In the genomic region with DNA sequence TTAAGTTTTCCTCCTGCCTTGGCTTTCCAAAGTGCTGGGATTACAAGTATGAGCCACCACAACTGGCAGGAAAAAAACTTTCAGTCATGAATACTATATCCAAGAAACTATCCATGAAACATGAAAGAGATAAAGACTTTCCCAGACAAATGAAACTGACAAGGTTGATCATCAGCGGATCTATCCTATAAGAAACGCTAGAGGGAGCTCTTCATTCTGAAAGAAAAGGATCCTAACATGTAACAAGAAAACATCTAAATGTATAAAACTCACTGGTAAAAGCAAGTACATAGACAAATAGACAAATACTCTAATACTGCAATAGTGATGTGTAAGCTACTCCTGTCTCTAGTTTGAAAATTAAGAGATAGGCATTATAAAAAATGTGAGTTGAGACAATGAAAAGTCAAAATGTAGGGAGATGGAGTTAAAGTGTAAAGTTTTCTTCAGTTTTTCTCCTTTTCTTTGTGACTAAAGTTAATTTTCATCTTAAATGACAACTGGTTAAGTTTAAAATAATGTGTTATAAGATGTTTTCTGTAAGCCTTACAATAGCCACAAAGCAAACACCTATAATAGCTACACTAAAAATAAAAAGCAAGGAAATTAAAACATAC, we compare ENCODE assay signal across 8 cellular contexts.
DNase-seq lines count a peak whose midpoint lies in the region; ATAC-seq and TF ChIP-seq lines count a peak whose summit lies in the region.

No MANE protein-coding gene starts in this region.

- H3K4me2 ChIP-seq in HCT116 (ENCODE audit: low read length): no peak overlapping the region

- peak; percentile 60; the same call in 1 of the 2 replicates for ATAC-seq in HCT116

- CTCF ChIA-PET in HCT116 (lab: Charles Lee): interaction anchor here (0.8 to 1.9 kb wide), 17 partner anchors 9 to 272 kb away, joined by 3 to 30 read pairs (median 3); no protein-coding TSS in a partner anchor

- H3K9me3 ChIP-seq in HCT116 (ENCODE audit: control insufficient read depth in 1 of 2, insufficient read depth in 1 of 2, low read depth in 1 of 2, low read length in 2 of 2): no peaks in the 10 kb centered on the region

- no peaks in the 10 kb centered on the region for H3K79me2 ChIP-seq in HCT116 (ENCODE audit: insufficient read depth, low read length)

- H3K4me3 ChIP-seq in HCT116 (replicated peaks in 1 of 2; ENCODE audit: low read depth in 1 of 2, low read length in 2 of 2): no peak overlapping the region
- H3K4me3 ChIP-seq in fibroblast of mammary gland (ENCODE audit: control insufficient read depth, low read depth, low read length): no peak overlapping the region
- no peak overlapping the region for H3K4me3 ChIP-seq in skeletal muscle cell (ENCODE audit: low read depth, low read length)

- POLR2A ChIA-PET in HCT116 (lab: Charles Lee): no interaction called here

- DNase-seq in AML-193 (lab: John Stamatoyannopoulos, UW) (peak; percentile 44 to 46), HCT116 (ENCODE audit: low read depth, low spot score) (peak; percentile 29), RPMI8226 (peak; percentile 40), fibroblast of mammary gland (ENCODE audit: low read depth) (peak; percentile 64), skeletal muscle cell (ENCODE audit: low read depth) (peak; percentile 12), NCI-H774 (lab: John Stamatoyannopoulos, UW) (no peak)
- DNase-seq in activated effector memory CD4-positive, alpha-beta T cell treated with anti-CD3 and anti-CD28 coated beads, Interleukin-2, amount 50 U/mL, for 16 hours: no peak
- no peak for DNase-seq in NK-92 treated with Interleukin-12 subunit alpha and Interleukin-12 subunit beta, amount 100 ng/mL, for 24 hours (lab: John Stamatoyannopoulos, UW)

- RAD21 ChIA-PET in HCT116 (lab: Charles Lee; ENCODE audit: low non-redundant PET in 1 of 2, low total read pairs in 2 of 2, uncharacterized antibody in 2 of 2, unreplicated experiment in 2 of 2): no interaction called here

- H3K27me3 ChIP-seq in HCT116 (ENCODE audit: insufficient read depth, low read length): no peaks in the 10 kb centered on the region

- H3K9ac ChIP-seq in HCT116 (ENCODE audit: low read length): no peak overlapping the region

- peaks cover 0 to 13% of the 10 kb centered on the region in 2 experiments; a peak in 2 of 4 replicates for H3K36me3 ChIP-seq in HCT116 (ENCODE audit: control insufficient read depth in 1 of 2, insufficient read depth in 2 of 2, low read length in 2 of 2)

- intact Hi-C loops in HCT116 (cut with micrococcal nuclease): loop anchor here (1.0 to 5.0 kb wide), 3 partner anchors 69 to 244 kb away; no protein-coding TSS in a partner anchor

- peak; percentile 51 for TF ChIP-seq RAD21 in HCT116 (IDR thresholded peaks at IDR 0.05; ENCODE audit: low read depth)

- H2AFZ ChIP-seq in HCT116 (ENCODE audit: low read depth, low read length, poor library complexity, severe bottlenecking): no peak overlapping the region

- H4K20me1 ChIP-seq in HCT116 (ENCODE audit: insufficient read depth): no peaks in the 10 kb centered on the region

- H3K27ac ChIP-seq in HCT116 (ENCODE audit: low read depth, low read length): no peak overlapping the region

- no peak for TF ChIP-seq POLR2A in HCT116 (IDR thresholded peaks at IDR 0.05; ENCODE audit: borderline replicate concordance, extremely low read depth, insufficient read depth, insufficient read length)

- no peaks in the 10 kb centered on the region for H3K4me1 ChIP-seq in HCT116 (ENCODE audit: control insufficient read depth in 1 of 2, insufficient read depth in 2 of 2, low read length in 2 of 2)

- no peaks in the 10 kb centered on the region for H3K9me2 ChIP-seq in HCT116 (ENCODE audit: insufficient read depth)

- TF ChIP-seq CTCF in HCT116 (IDR thresholded peaks at IDR 0.05 in 2 of 3, conservative IDR thresholded peaks at IDR 0.05 in 1 of 3; ENCODE audit: borderline replicate concordance in 1 of 3, insufficient read depth in 1 of 3, low read depth in 2 of 3, low read length in 2 of 3) (peak; percentile 54 to 79 (median 61); a peak in 4 of 6 replicates), fibroblast of mammary gland (conservative IDR thresholded peaks at IDR 0.05; ENCODE audit: control insufficient read depth, insufficient read depth, low read depth, low read length) (peak; percentile 75)

- no TSS peak for BruUV-seq in HCT116 (replicated peaks; lab: Mats Ljungman, UMichigan)

TF ChIP-seq in HCT116, 20 proteins besides CTCF, POLR2A, EP300 and RAD21:
- TF ChIP-seq CEBPB (IDR thresholded peaks at IDR 0.05; ENCODE audit: low read depth) (no peak), ZNF274 (IDR thresholded peaks at IDR 0.05; ENCODE audit: low read depth, low read length) (no peak), SIN3A (IDR thresholded peaks at IDR 0.05; ENCODE audit: low read depth) (no peak), SRF (IDR thresholded peaks at IDR 0.05; ENCODE audit: low read depth) (no peak)

Comparison
In these comparisons a context has a peak if more than half of its experiments do, and no peak if none do; other contexts are left out.
1. DNase-seq: peak in AML-193 (2 of 2), HCT116 (single experiment), RPMI8226 (single experiment), fibroblast of mammary gland (single experiment) and skeletal muscle cell (single experiment); none in activated effector memory CD4-positive, alpha-beta T cell treated with anti-CD3 and anti-CD28 coated beads, Interleukin-2, amount 50 U/mL, for 16 hours (single experiment), NCI-H774 (single experiment) and NK-92 treated with Interleukin-12 subunit alpha and Interleukin-12 subunit beta, amount 100 ng/mL, for 24 hours (single experiment).